ENCODE assay signal across 8 cellular contexts in genomic region chr19:1131718-1132552, GRCh38. TPM values are rescaled to one million over a fixed set of nuclear protein-coding genes. Genes with fewer than 3 reads are reported as not detected.
DNase-seq lines count a peak whose midpoint lies in the region; ATAC-seq and TF ChIP-seq lines count a peak whose summit lies in the region.

No MANE protein-coding gene starts in this region.

- H3K4me3 Mint-ChIP-seq in activated T-helper 17 cell treated with anti-CD3 and anti-CD28 coated beads, Interleukin-2, amount 50 U/mL, for 72 hours = peak overlapping the region; percentile 87
- H3K4me3 Mint-ChIP-seq in neural crest cell = no peak overlapping the region
- H3K4me3 Mint-ChIP-seq in stimulated activated naive CD8-positive, alpha-beta T cell treated with anti-CD3 and anti-CD28 coated beads, Interleukin-15, amount 100 ng/mL, for 72 hours = peak overlapping the region; percentile 87 to 90

- H3K4me3 ChIP-seq in GM06990 (replicated peaks; ENCODE audit: low read depth, low read length) (peak overlapping the region; percentile 61), HAP-1 (no peak overlapping the region)

- TF ChIP-seq CTCF in GM06990 (IDR thresholded peaks at IDR 0.05; ENCODE audit: insufficient read depth, low read length, poor library complexity, severe bottlenecking) (no peak), neural crest cell (conservative IDR thresholded peaks at IDR 0.05) (no peak)

- DNase-seq in GM06990 (ENCODE audit: extremely low read depth, insufficient read length) = peak; percentile 88
- peak; percentile 76 for DNase-seq in OCI-M1 (lab: John Stamatoyannopoulos, UW)
- peak; percentile 59 for DNase-seq in fibroblast of the conjunctiva (ENCODE audit: low read depth)
- peak; percentile 42 for DNase-seq in neural crest cell (ENCODE audit: low read depth, low spot score)
- DNase-seq in stimulated activated naive CD8-positive, alpha-beta T cell treated with anti-CD3 and anti-CD28 coated beads, Interleukin-15, amount 100 ng/mL, for 72 hours = peak; percentile 84 to 93
- no peak for DNase-seq in HAP-1 (ENCODE audit: low spot score in 2 of 2)

- H3K9me3 ChIP-seq in HAP-1 = no peaks in the 10 kb centered on the region

- in situ Hi-C loops in HAP-1 (cut with MboI; ENCODE audit: low sequenced_read_pairs) = no loop called here

- ATAC-seq in HG02678 (IDR thresholded peaks at IDR 0.05; ENCODE audit: unreplicated experiment) = peak; percentile 44
- ATAC-seq in activated T-helper 17 cell treated with anti-CD3 and anti-CD28 coated beads, Interleukin-2, amount 50 U/mL, for 72 hours (replicated peaks) = peak; percentile 71
- peak; percentile 78 for ATAC-seq in stimulated activated naive CD8-positive, alpha-beta T cell treated with anti-CD3 and anti-CD28 coated beads, Interleukin-15, amount 100 ng/mL, for 72 hours

- peaks cover 8% of the 10 kb centered on the region for H3K36me3 ChIP-seq in GM06990 (ENCODE audit: control insufficient read depth, insufficient read depth, low read length)
- H3K36me3 ChIP-seq in HAP-1 (replicated peaks) = peaks cover 3% of the 10 kb centered on the region; the same call in 1 of the 2 replicates

- peaks cover 46% of the 10 kb centered on the region for H3K36me3 Mint-ChIP-seq in activated T-helper 17 cell treated with anti-CD3 and anti-CD28 coated beads, Interleukin-2, amount 50 U/mL, for 72 hours (ENCODE audit: low read depth)
- H3K36me3 Mint-ChIP-seq in neural crest cell (ENCODE audit: low read depth) = no peaks in the 10 kb centered on the region

- peaks cover 2% of the 10 kb centered on the region for H3K4me1 Mint-ChIP-seq in activated T-helper 17 cell treated with anti-CD3 and anti-CD28 coated beads, Interleukin-2, amount 50 U/mL, for 72 hours
- no peaks in the 10 kb centered on the region for H3K4me1 Mint-ChIP-seq in neural crest cell
- peaks cover 68% of the 10 kb centered on the region for H3K4me1 Mint-ChIP-seq in stimulated activated naive CD8-positive, alpha-beta T cell treated with anti-CD3 and anti-CD28 coated beads, Interleukin-15, amount 100 ng/mL, for 72 hours

- H3K4me1 ChIP-seq in HAP-1 = no peaks in the 10 kb centered on the region

- no peaks in the 10 kb centered on the region for H3K9me3 Mint-ChIP-seq in activated T-helper 17 cell treated with anti-CD3 and anti-CD28 coated beads, Interleukin-2, amount 50 U/mL, for 72 hours
- H3K9me3 Mint-ChIP-seq in neural crest cell = no peaks in the 10 kb centered on the region
- H3K9me3 Mint-ChIP-seq in stimulated activated naive CD8-positive, alpha-beta T cell treated with anti-CD3 and anti-CD28 coated beads, Interleukin-15, amount 100 ng/mL, for 72 hours = no peaks in the 10 kb centered on the region

- H3K27me3 ChIP-seq in GM06990 (replicated peaks; ENCODE audit: control insufficient read depth, insufficient read depth, low read length) (no peaks in the 10 kb centered on the region), HAP-1 (ENCODE audit: low read depth) (no peaks in the 10 kb centered on the region)

- no peaks in the 10 kb centered on the region for H3K27me3 Mint-ChIP-seq in activated T-helper 17 cell treated with anti-CD3 and anti-CD28 coated beads, Interleukin-2, amount 50 U/mL, for 72 hours
- no peaks in the 10 kb centered on the region for H3K27me3 Mint-ChIP-seq in neural crest cell (ENCODE audit: low read depth)
- H3K27me3 Mint-ChIP-seq in stimulated activated naive CD8-positive, alpha-beta T cell treated with anti-CD3 and anti-CD28 coated beads, Interleukin-15, amount 100 ng/mL, for 72 hours = no peaks in the 10 kb centered on the region

- H3K27ac Mint-ChIP-seq in activated T-helper 17 cell treated with anti-CD3 and anti-CD28 coated beads, Interleukin-2, amount 50 U/mL, for 72 hours = peak overlapping the region; percentile 89
- H3K27ac Mint-ChIP-seq in neural crest cell (ENCODE audit: unreplicated experiment) = no peak overlapping the region
- peak overlapping the region; percentile 91 to 97 for H3K27ac Mint-ChIP-seq in stimulated activated naive CD8-positive, alpha-beta T cell treated with anti-CD3 and anti-CD28 coated beads, Interleukin-15, amount 100 ng/mL, for 72 hours

RNA-seq across cellular contexts. Expression of gene GPX4, which starts 28.1 kb away (rescaled TPM):
- total RNA-seq in activated T-helper 17 cell treated with anti-CD3 and anti-CD28 coated beads, Interleukin-2, amount 50 U/mL, for 72 hours = 100 to 1,000 TPM; 110 to 170 TPM
- 300 and 313 TPM in 2 replicates for total RNA-seq in neural crest cell

RNA-seq across cellular contexts. Expression of gene POLR2E, which starts 36.8 kb away (rescaled TPM):
- 100 to 1,000 TPM; 155 to 248 TPM for total RNA-seq in activated T-helper 17 cell treated with anti-CD3 and anti-CD28 coated beads, Interleukin-2, amount 50 U/mL, for 72 hours
- 256 and 257 TPM in 2 replicates for total RNA-seq in neural crest cell

RNA-seq across cellular contexts. Expression of gene SBNO2, which starts 42.1 kb away (rescaled TPM):
- total RNA-seq in activated T-helper 17 cell treated with anti-CD3 and anti-CD28 coated beads, Interleukin-2, amount 50 U/mL, for 72 hours = 100 to 1,000 TPM; 119 to 139 TPM
- total RNA-seq in neural crest cell = 28.0 and 32.5 TPM in 2 replicates

Comparison
In these comparisons a context has a peak if more than half of its experiments do, and no peak if none do; other contexts are left out.
1. DNase-seq: peak in GM06990 (single experiment), OCI-M1 (single experiment), fibroblast of the conjunctiva (single experiment), neural crest cell (single experiment) and stimulated activated naive CD8-positive, alpha-beta T cell treated with anti-CD3 and anti-CD28 coated beads, Interleukin-15, amount 100 ng/mL, for 72 hours (2 of 2); none in HAP-1 (0 of 2).
2. Peak in every context shown above with its lines, with median percentiles within 50 percentile points of each other: ATAC-seq.